ENCODE assay signal across 10 cellular contexts in the genomic region with DNA sequence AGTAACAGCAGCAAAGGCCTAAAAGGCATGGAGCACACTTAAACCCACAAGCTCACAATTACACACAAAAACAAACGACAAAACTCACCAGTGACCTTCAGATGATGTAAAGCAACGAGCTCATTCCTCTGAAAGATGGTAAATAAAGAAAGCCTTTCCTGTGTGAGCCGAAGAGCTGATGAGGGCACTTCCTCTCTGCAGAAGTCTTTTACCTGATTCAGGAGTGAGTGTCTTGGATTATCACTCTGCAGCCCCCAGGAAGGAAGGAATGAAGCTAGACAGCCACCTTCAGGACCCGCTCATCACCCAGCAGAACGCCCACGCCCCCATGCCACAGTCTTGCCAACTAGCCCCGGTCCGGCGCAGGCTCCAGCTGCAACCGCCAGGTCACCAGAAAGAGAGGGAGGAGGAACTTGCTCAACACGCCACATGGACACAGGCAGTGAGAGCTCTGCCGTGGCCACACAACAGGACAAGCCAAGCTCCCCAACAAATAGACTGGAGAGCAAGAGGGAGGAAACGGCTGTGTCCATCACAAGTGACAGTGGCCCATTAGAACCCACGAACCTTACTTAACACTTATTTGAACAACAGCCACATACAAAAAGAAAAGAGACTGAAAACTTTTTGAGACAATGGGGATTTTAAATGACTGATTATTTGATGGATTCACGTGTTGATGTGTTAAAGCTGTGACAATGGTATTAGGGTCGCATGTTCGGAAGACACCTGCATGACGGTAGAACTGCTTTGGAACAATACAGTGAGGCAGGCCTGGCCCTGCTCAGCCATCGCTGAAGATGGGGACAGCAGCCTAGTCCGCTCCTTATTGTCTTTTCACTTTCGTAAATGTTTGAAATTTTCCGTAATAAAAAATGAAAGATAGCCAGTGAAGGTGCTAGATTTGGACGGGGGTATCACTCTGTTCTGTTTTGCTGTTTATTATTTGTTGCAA.
DNase-seq lines count a peak whose midpoint lies in the region; ATAC-seq and TF ChIP-seq lines count a peak whose summit lies in the region.
"Had no signal": no experiment of that assay in that cellular context is flagged by ENCODE, and none has a peak within 500 bp of the region (broad histone marks: within the 10 kb centered on the region; RNA-seq: fewer than 3 reads in every experiment).

No MANE protein-coding gene starts in this region.

- H3K27ac ChIP-seq in right lobe of liver (no peak overlapping the region), transverse colon (peak overlapping the region; percentile 71 to 82 (median 79))

- in situ Hi-C loops in transverse colon (cut with MboI; ENCODE audit: low pct_ligation_motif_present in 1 of 4, low pct_unique_long_range_greater_than_20kb in 1 of 4, low sequenced_read_pairs in 3 of 4): loop anchor here in 1 of 4 donors (25.0 kb wide), 1 partner anchor 614 kb away; no protein-coding TSS in a partner anchor

- no peak for ATAC-seq in activated CD8-positive, alpha-beta T cell treated with anti-CD3 and anti-CD28 coated beads, Interleukin-2, amount 10 ng/mL, durations not matched to agents 7 days and 5 days
- ATAC-seq in right lobe of liver: peak in 1 of 4 donors; percentile 13
- no peak for ATAC-seq in GM21717 (IDR thresholded peaks at IDR 0.05; ENCODE audit: unreplicated experiment)

- peaks cover 10% of the 10 kb centered on the region for H3K36me3 Mint-ChIP-seq in activated T-cell treated with anti-CD3 and anti-CD28 coated beads, Interleukin-2, amount 50 U/mL, for 24 hours (ENCODE audit: low read depth)
- peaks cover 11% of the 10 kb centered on the region for H3K36me3 Mint-ChIP-seq in activated CD8-positive, alpha-beta T cell treated with anti-CD3 and anti-CD28 coated beads, Interleukin-2, amount 10 ng/mL, durations not matched to agents 7 days and 5 days (ENCODE audit: low read depth)
- H3K36me3 Mint-ChIP-seq in activated naive CD4-positive, alpha-beta T cell treated with anti-CD3 and anti-CD28 coated beads for 36 hours (ENCODE audit: low read depth): peaks cover 4% of the 10 kb centered on the region

- TF ChIP-seq POLR2A in right lobe of liver (IDR thresholded peaks at IDR 0.05) (no peak), transverse colon (IDR thresholded peaks at IDR 0.05) (no peak)

- H3K4me1 Mint-ChIP-seq in activated T-cell treated with anti-CD3 and anti-CD28 coated beads, Interleukin-2, amount 50 U/mL, for 24 hours (ENCODE audit: low read depth): peaks cover 79% of the 10 kb centered on the region
- peaks cover 85% of the 10 kb centered on the region for H3K4me1 Mint-ChIP-seq in activated CD8-positive, alpha-beta T cell treated with anti-CD3 and anti-CD28 coated beads, Interleukin-2, amount 10 ng/mL, durations not matched to agents 7 days and 5 days (ENCODE audit: low read depth)
- H3K4me1 Mint-ChIP-seq in activated naive CD4-positive, alpha-beta T cell treated with anti-CD3 and anti-CD28 coated beads for 36 hours (ENCODE audit: low read depth): peaks cover 59% of the 10 kb centered on the region

- intact Hi-C loops in right lobe of liver (cut with DNase I) (no loop called here), transverse colon (cut with DNase I; ENCODE audit: low total_unique reads) (no loop called here)
- intact Hi-C loops in activated naive CD4-positive, alpha-beta T cell treated with anti-CD3 and anti-CD28 coated beads for 36 hours (cut with micrococcal nuclease): loop anchor here (2.0 kb wide), 1 partner anchor 127 kb away; the partner anchor contains the start of gene HDAC4

- H3K36me3 ChIP-seq in right lobe of liver (no peaks in the 10 kb centered on the region), transverse colon (no peaks in the 10 kb centered on the region)

- H3K9me3 ChIP-seq in right lobe of liver (no peaks in the 10 kb centered on the region), transverse colon (no peaks in the 10 kb centered on the region)

- peaks cover 0 to 3% (median 0%) of the 10 kb centered on the region in 4 donors for H3K4me1 ChIP-seq in right lobe of liver
- peaks cover 31 to 71% (median 42%) of the 10 kb centered on the region in 4 donors for H3K4me1 ChIP-seq in transverse colon

- no peaks in the 10 kb centered on the region for H3K27me3 ChIP-seq in right lobe of liver
- no peaks in the 10 kb centered on the region for H3K27me3 ChIP-seq in transverse colon

- peak; percentile 33 for DNase-seq in activated T-cell treated with anti-CD3 and anti-CD28 coated beads, Interleukin-2, amount 50 U/mL, for 24 hours
- DNase-seq in activated T-cell treated with anti-CD3 and anti-CD28 coated beads, Interleukin-2, amount 50 U/mL, for 1 hour: no peak
- no peak for DNase-seq in activated CD8-positive, alpha-beta T cell treated with anti-CD3 and anti-CD28 coated beads, Interleukin-2, amount 10 ng/mL, durations not matched to agents 7 days and 5 days
- DNase-seq in right lobe of liver (peak in 2 of 3 donors; percentile 42 to 59), transverse colon (peak; percentile 25), NCI-H2227 (lab: John Stamatoyannopoulos, UW; ENCODE audit: unreplicated experiment) (no peak)
- no peak for DNase-seq in activated naive CD4-positive, alpha-beta T cell treated with anti-CD3 and anti-CD28 coated beads for 36 hours
- DNase-seq: NCI-H2107; stimulated activated CD4-positive, alpha-beta T cell treated with anti-CD3 and anti-CD28 coated beads, Interleukin-2, amount 100 ng/mL, for 24 hours had no signal

- H3K27me3 Mint-ChIP-seq in activated T-cell treated with anti-CD3 and anti-CD28 coated beads, Interleukin-2, amount 50 U/mL, for 24 hours: peaks cover 23% of the 10 kb centered on the region
- H3K27me3 Mint-ChIP-seq in activated CD8-positive, alpha-beta T cell treated with anti-CD3 and anti-CD28 coated beads, Interleukin-2, amount 10 ng/mL, durations not matched to agents 7 days and 5 days (ENCODE audit: low read depth): no peaks in the 10 kb centered on the region
- peaks cover 23% of the 10 kb centered on the region for H3K27me3 Mint-ChIP-seq in activated naive CD4-positive, alpha-beta T cell treated with anti-CD3 and anti-CD28 coated beads for 36 hours (ENCODE audit: low read depth)

- TF ChIP-seq CTCF in right lobe of liver (IDR thresholded peaks at IDR 0.05): no peak
- no peak for TF ChIP-seq CTCF in transverse colon (IDR thresholded peaks at IDR 0.05)

- TF ChIP-seq EP300 in transverse colon (IDR thresholded peaks at IDR 0.05; ENCODE audit: low read depth): no peak

- H3K4me3 Mint-ChIP-seq in activated T-cell treated with anti-CD3 and anti-CD28 coated beads, Interleukin-2, amount 50 U/mL, for 24 hours: no peak overlapping the region
- no peak overlapping the region for H3K4me3 Mint-ChIP-seq in activated CD8-positive, alpha-beta T cell treated with anti-CD3 and anti-CD28 coated beads, Interleukin-2, amount 10 ng/mL, durations not matched to agents 7 days and 5 days
- H3K4me3 Mint-ChIP-seq in activated naive CD4-positive, alpha-beta T cell treated with anti-CD3 and anti-CD28 coated beads for 36 hours: no peak overlapping the region

- H3K9me3 Mint-ChIP-seq in activated T-cell treated with anti-CD3 and anti-CD28 coated beads, Interleukin-2, amount 50 U/mL, for 24 hours: no peaks in the 10 kb centered on the region
- H3K9me3 Mint-ChIP-seq in activated CD8-positive, alpha-beta T cell treated with anti-CD3 and anti-CD28 coated beads, Interleukin-2, amount 10 ng/mL, durations not matched to agents 7 days and 5 days (ENCODE audit: insufficient read depth): no peaks in the 10 kb centered on the region
- H3K9me3 Mint-ChIP-seq in activated naive CD4-positive, alpha-beta T cell treated with anti-CD3 and anti-CD28 coated beads for 36 hours: no peaks in the 10 kb centered on the region

- POLR2A ChIA-PET in activated CD8-positive, alpha-beta T cell treated with anti-CD3 and anti-CD28 coated beads, Interleukin-2, amount 10 ng/mL, durations not matched to agents 7 days and 5 days (lab: Charles Lee): interaction anchor here (0.7 to 3.0 kb wide), 7 partner anchors 15 to 128 kb away, joined by 3 to 9 read pairs (median 3); partner anchors contain the start of gene HDAC4

- CTCF ChIA-PET in activated CD8-positive, alpha-beta T cell treated with anti-CD3 and anti-CD28 coated beads, Interleukin-2, amount 10 ng/mL, durations not matched to agents 7 days and 5 days (lab: Charles Lee): interaction anchor here (1.1 to 3.9 kb wide), 6 partner anchors 21 to 130 kb away, joined by 3 to 23 read pairs (median 4); partner anchors contain the start of gene HDAC4
- CTCF ChIA-PET in activated naive CD4-positive, alpha-beta T cell treated with anti-CD3 and anti-CD28 coated beads for 36 hours (lab: Charles Lee): interaction anchor here (1.2 to 2.6 kb wide), 3 partner anchors 22 to 131 kb away, joined by 3 to 13 read pairs (median 4); no protein-coding TSS in a partner anchor

- no peak overlapping the region for H3K4me3 ChIP-seq in right lobe of liver
- H3K4me3 ChIP-seq in transverse colon: no peak overlapping the region

- 68% methylated on average over 11 of the region's 23 CpGs for WGBS in right lobe of liver (ENCODE audit: insufficient coverage, low coverage, low lambda C conversion rate, missing lambda C conversion rate)
- 80 to 86% methylated on average over 11 to 23 of the region's 23 CpGs for WGBS in transverse colon (ENCODE audit: low coverage in 1 of 2), 2 donors

- H3K27ac Mint-ChIP-seq in activated T-cell treated with anti-CD3 and anti-CD28 coated beads, Interleukin-2, amount 50 U/mL, for 24 hours: peak overlapping the region; percentile 38
- H3K27ac Mint-ChIP-seq in activated CD8-positive, alpha-beta T cell treated with anti-CD3 and anti-CD28 coated beads, Interleukin-2, amount 10 ng/mL, durations not matched to agents 7 days and 5 days: peak overlapping the region; percentile 39
- no peak overlapping the region for H3K27ac Mint-ChIP-seq in activated naive CD4-positive, alpha-beta T cell treated with anti-CD3 and anti-CD28 coated beads for 36 hours

Comparison
In these comparisons a context has a peak if more than half of its experiments do, and no peak if none do; other contexts are left out.
1. DNase-seq: peak in activated T-cell treated with anti-CD3 and anti-CD28 coated beads, Interleukin-2, amount 50 U/mL, for 24 hours (single experiment), right lobe of liver (2 of 3) and transverse colon (single experiment); none in activated T-cell treated with anti-CD3 and anti-CD28 coated beads, Interleukin-2, amount 50 U/mL, for 1 hour (single experiment), activated CD8-positive, alpha-beta T cell treated with anti-CD3 and anti-CD28 coated beads, Interleukin-2, amount 10 ng/mL, durations not matched to agents 7 days and 5 days (single experiment), activated naive CD4-positive, alpha-beta T cell treated with anti-CD3 and anti-CD28 coated beads for 36 hours (single experiment) and NCI-H2227 (single experiment).
2. H3K27ac ChIP-seq: peak in transverse colon (4 of 4); none in right lobe of liver (0 of 3).